18 cellular contexts compared by ENCODE assay signal in the genomic region with DNA sequence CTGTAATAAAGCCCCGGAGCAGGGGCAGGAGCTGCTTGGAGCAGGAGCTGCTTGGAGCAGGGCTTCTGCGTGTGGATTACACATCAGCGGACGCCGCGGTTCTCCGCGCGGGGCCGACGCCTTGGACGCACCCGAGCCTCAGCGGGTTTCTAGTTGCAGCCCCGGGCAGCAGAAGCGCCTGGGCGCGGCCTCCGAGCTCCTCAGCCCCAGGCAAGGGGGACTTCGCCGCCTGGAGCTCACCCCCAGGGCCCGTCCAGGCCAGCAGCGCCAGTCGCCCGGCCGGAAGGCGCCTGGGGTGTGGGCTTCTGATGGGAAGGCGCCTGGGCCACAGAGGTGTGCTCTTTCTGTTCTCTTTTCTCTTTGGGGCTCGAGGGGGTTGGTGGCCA. TPM values are rescaled to one million over a fixed set of nuclear protein-coding genes. Genes with fewer than 3 reads are reported as not detected.
A peak's percentile ranks its signal among the peaks of the same experiment; 100 is the strongest.
DNase-seq lines count a peak whose midpoint lies in the region; ATAC-seq lines count a peak whose summit lies in the region.
"Had no signal": no experiment of that assay in that cellular context is flagged by ENCODE, and none has a peak within 500 bp of the region (broad histone marks: within the 10 kb centered on the region; RNA-seq: fewer than 3 reads in every experiment).

No MANE protein-coding gene starts in this region.

- H3K9ac ChIP-seq in duodenal mucosa (ENCODE audit: low read depth in 1 of 2, low read length in 2 of 2) (peak overlapping the region; percentile 32 to 37), stomach smooth muscle (ENCODE audit: low read length in 2 of 2) (peak overlapping the region; percentile 87 to 98)

- WGBS in mesodermal cell (ENCODE audit: insufficient coverage in 2 of 2), 2 experiments: 2 to 6% methylated on average over 19 to 27 of the region's 29 CpGs

- peaks cover 68% of the 10 kb centered on the region for H3K27me3 Mint-ChIP-seq in activated CD4-positive, alpha-beta T cell treated with anti-CD3 and anti-CD28 coated beads, Interleukin-2, amount 10 ng/mL, durations not matched to agents 7 days and 5 days

- peak overlapping the region; percentile 77 for H3K27ac Mint-ChIP-seq in activated CD4-positive, alpha-beta T cell treated with anti-CD3 and anti-CD28 coated beads, Interleukin-2, amount 10 ng/mL, durations not matched to agents 7 days and 5 days
- H3K27ac Mint-ChIP-seq: CD8-positive, alpha-beta T cell; immature natural killer cell had no signal

- ATAC-seq in HG03159 (IDR thresholded peaks at IDR 0.05; ENCODE audit: unreplicated experiment): no peak
- ATAC-seq: activated CD4-positive, CD25-positive, alpha-beta regulatory T cell treated with anti-CD3 and anti-CD28 coated beads, Interleukin-2, amount 50 U/mL, for 24 hours; CD8-positive, alpha-beta T cell; Panc1 had no signal

- H3K4me3 ChIP-seq in duodenal mucosa (ENCODE audit: low read depth in 1 of 2, low read length in 2 of 2) (peak overlapping the region in 1 of 2 donors; percentile 48), mesodermal cell (ENCODE audit: extremely low read depth, insufficient read depth, low read length, poor library complexity, severe bottlenecking) (peak overlapping the region; percentile 72), stomach smooth muscle (ENCODE audit: low read length in 2 of 2) (peak overlapping the region; percentile 93 to 98)

- POLR2A ChIA-PET in activated CD4-positive, alpha-beta T cell treated with anti-CD3 and anti-CD28 coated beads, Interleukin-2, amount 10 ng/mL, durations not matched to agents 7 days and 5 days (lab: Charles Lee): no interaction called here

- H3K27me3 ChIP-seq in duodenal mucosa (ENCODE audit: control insufficient read depth in 1 of 2, insufficient read depth in 2 of 2, low read length in 2 of 2) (peaks cover 48 to 62% of the 10 kb centered on the region in 2 donors), stomach smooth muscle (ENCODE audit: control insufficient read depth in 1 of 2, insufficient read depth in 2 of 2, low read length in 2 of 2) (no peaks in the 10 kb centered on the region)

- no peak overlapping the region for H3K4me3 Mint-ChIP-seq in activated CD4-positive, alpha-beta T cell treated with anti-CD3 and anti-CD28 coated beads, Interleukin-2, amount 10 ng/mL, durations not matched to agents 7 days and 5 days
- H3K4me3 Mint-ChIP-seq: CD8-positive, alpha-beta T cell; immature natural killer cell had no signal

- no peaks in the 10 kb centered on the region for H3K9me3 ChIP-seq in duodenal mucosa (ENCODE audit: control insufficient read depth in 1 of 2, low read length in 2 of 2)
- no peaks in the 10 kb centered on the region for H3K9me3 ChIP-seq in mesodermal cell (ENCODE audit: control insufficient read depth, low read length)
- H3K9me3 ChIP-seq in stomach smooth muscle (ENCODE audit: control insufficient read depth in 2 of 2, low read length in 2 of 2): no peaks in the 10 kb centered on the region

- no peak for DNase-seq in activated CD4-positive, alpha-beta T cell treated with anti-CD3 and anti-CD28 coated beads, Interleukin-2, amount 10 ng/mL, durations not matched to agents 7 days and 5 days
- DNase-seq in activated CD4-positive, alpha-beta T cell treated with anti-CD3 and anti-CD28 coated beads for 4 hours: no peak
- DNase-seq in cerebellar cortex (ENCODE audit: low spot score): no peak
- no peak for DNase-seq in NCI-H2081 treated with DMSO at 0.1 percent for 48 hours (lab: John Stamatoyannopoulos, UW)
- DNase-seq: activated T-cell treated with anti-CD3 and anti-CD28 coated beads for 4 hours; CD8-positive, alpha-beta T cell; dorsolateral prefrontal cortex; foreskin melanocyte; immature natural killer cell; NCI-H2029 treated with DMSO at 0.1 percent for 48 hours; NCI-H526 treated with DMSO at 0.1 percent for 48 hours; trophoblast cell had no signal

- H3K4me1 ChIP-seq in duodenal mucosa (ENCODE audit: control insufficient read depth in 1 of 2, insufficient read depth in 2 of 2, low read length in 2 of 2) (peaks cover 0 to 19% of the 10 kb centered on the region in 2 donors), mesodermal cell (ENCODE audit: control insufficient read depth, insufficient read depth, low read length, poor library complexity, severe bottlenecking) (peaks cover 12% of the 10 kb centered on the region), stomach smooth muscle (ENCODE audit: control insufficient read depth, insufficient read depth, low read length) (peaks cover 50% of the 10 kb centered on the region)

- H3K27ac ChIP-seq in duodenal mucosa (ENCODE audit: low read depth, low read length) (peak overlapping the region; percentile 50), mesodermal cell (ENCODE audit: low read depth, low read length, severe bottlenecking) (peak overlapping the region; percentile 43), stomach smooth muscle (ENCODE audit: low read length) (peak overlapping the region; percentile 93)

- H3K36me3 Mint-ChIP-seq in activated CD4-positive, alpha-beta T cell treated with anti-CD3 and anti-CD28 coated beads, Interleukin-2, amount 10 ng/mL, durations not matched to agents 7 days and 5 days (ENCODE audit: low read depth): no peaks in the 10 kb centered on the region
- H3K36me3 Mint-ChIP-seq: CD8-positive, alpha-beta T cell had no signal

- H3K36me3 ChIP-seq in duodenal mucosa (ENCODE audit: control insufficient read depth in 1 of 2, insufficient read depth in 2 of 2, low read length in 2 of 2) (peaks cover 0 to 4% of the 10 kb centered on the region in 2 donors), mesodermal cell (ENCODE audit: control insufficient read depth, insufficient read depth, low read length) (peaks cover 21% of the 10 kb centered on the region), stomach smooth muscle (ENCODE audit: control insufficient read depth in 2 of 2, insufficient read depth in 2 of 2, low read length in 2 of 2) (peaks cover 6 to 26% of the 10 kb centered on the region in 2 donors)

- CTCF ChIA-PET in activated CD4-positive, alpha-beta T cell treated with anti-CD3 and anti-CD28 coated beads, Interleukin-2, amount 10 ng/mL, durations not matched to agents 7 days and 5 days (lab: Charles Lee): interaction anchor here (1.5 to 1.9 kb wide), 2 partner anchors 10 to 39 kb away, joined by 4 to 7 read pairs; no protein-coding TSS in a partner anchor

- H3K9me3 Mint-ChIP-seq in activated CD4-positive, alpha-beta T cell treated with anti-CD3 and anti-CD28 coated beads, Interleukin-2, amount 10 ng/mL, durations not matched to agents 7 days and 5 days: no peaks in the 10 kb centered on the region
- H3K9me3 Mint-ChIP-seq: CD8-positive, alpha-beta T cell; immature natural killer cell had no signal

- peaks cover under 1% of the 10 kb centered on the region for H3K4me1 Mint-ChIP-seq in activated CD4-positive, alpha-beta T cell treated with anti-CD3 and anti-CD28 coated beads, Interleukin-2, amount 10 ng/mL, durations not matched to agents 7 days and 5 days

RNA-seq across cellular contexts. Expression of a gene that starts 6.3 kb away (rescaled TPM):
- not detected for total RNA-seq in activated CD4-positive, alpha-beta T cell treated with anti-CD3 and anti-CD28 coated beads, Interleukin-2, amount 10 ng/mL, durations not matched to agents 7 days and 5 days
- polyA plus RNA-seq in mesodermal cell (2013, experiment 1 of 2): 22.0 TPM
- polyA plus RNA-seq in mesodermal cell (2013, experiment 2 of 2): 26.8 TPM
- total RNA-seq: CD8-positive, alpha-beta T cell had no signal
- polyA plus RNA-seq: immature natural killer cell had no signal

RNA-seq across cellular contexts. Expression of a gene that starts 38.4 kb away (rescaled TPM):
- total RNA-seq in activated CD4-positive, alpha-beta T cell treated with anti-CD3 and anti-CD28 coated beads, Interleukin-2, amount 10 ng/mL, durations not matched to agents 7 days and 5 days: 10 to 100 TPM; 28.7 to 29.1 TPM
- polyA plus RNA-seq in mesodermal cell (2013, experiment 1 of 2): 19.2 TPM
- 17.6 TPM for polyA plus RNA-seq in mesodermal cell (2013, experiment 2 of 2)

RNA-seq across cellular contexts. Expression of a gene that starts 50.0 kb away (rescaled TPM):
- not detected for total RNA-seq in activated CD4-positive, alpha-beta T cell treated with anti-CD3 and anti-CD28 coated beads, Interleukin-2, amount 10 ng/mL, durations not matched to agents 7 days and 5 days
- 12.3 TPM for polyA plus RNA-seq in mesodermal cell (2013, experiment 1 of 2)
- polyA plus RNA-seq in mesodermal cell (2013, experiment 2 of 2): 9.1 TPM
- polyA plus RNA-seq: immature natural killer cell had no signal

Comparison
In these comparisons a context has a peak if more than half of its experiments do, and no peak if none do; other contexts are left out.
1. H3K27ac ChIP-seq: peak in every context shown above with its lines; median percentile 93 in stomach smooth muscle; 50 in duodenal mucosa; 43 in mesodermal cell.